Comparison of ENCODE assay signal across 8 cellular contexts in genomic region chr7:130668258-130669050, GRCh38. TPM values are rescaled to one million over a fixed set of nuclear protein-coding genes. Genes with fewer than 3 reads are reported as not detected.
A peak's percentile ranks its signal among the peaks of the same experiment; 100 is the strongest.
DNase-seq lines count a peak whose midpoint lies in the region; ATAC-seq and TF ChIP-seq lines count a peak whose summit lies in the region.

COPG2 (minus strand) TSS chr7:130668748; CDS start chr7:130668668, 80 bp downstream.

- DNase-seq in DMS153 (lab: John Stamatoyannopoulos, UW) (peak; percentile 70), OCI-M1 (lab: John Stamatoyannopoulos, UW) (peak; percentile 88), activated T-cell treated with anti-CD3 and anti-CD28 coated beads for 48 hours (ENCODE audit: low read depth) (peak; percentile 83), epithelial cell of proximal tubule (ENCODE audit: low read depth) (no peak)
- DNase-seq in stimulated activated CD8-positive, alpha-beta memory T cell treated with anti-CD3 and anti-CD28 coated beads, Interleukin-4, amount 100 ng/mL, for 4 hours (ENCODE audit: low read depth in 2 of 2, low spot score in 1 of 2): peak; percentile 33 to 48

- H3K4me3 ChIP-seq in HUES6 (ENCODE audit: low read depth, low read length) (peak within 1 kb of the TSS; percentile 100), epithelial cell of proximal tubule (ENCODE audit: low read depth, low read length) (peak within 1 kb of the TSS; percentile 78), mucosa of rectum (ENCODE audit: low read length in 2 of 2) (peak within 1 kb of the TSS; percentile 70 to 81)

- H3K27me3 ChIP-seq in HUES6 (ENCODE audit: control insufficient read depth, insufficient read depth, low read length) (0 out of 2 replicates have a peak, but pooled peaks cover 8% of the 10 kb centered on the region), mucosa of rectum (ENCODE audit: control insufficient read depth in 2 of 2, insufficient read depth in 2 of 2, low read length in 2 of 2) (no peaks in the 10 kb centered on the region)

- peak within 1 kb of the TSS; percentile 82 for H3K9ac ChIP-seq in HUES6 (ENCODE audit: low read length)
- H3K9ac ChIP-seq in mucosa of rectum (ENCODE audit: low read depth in 1 of 2, low read length in 2 of 2): peak within 1 kb of the TSS; percentile 74 to 76

- H3K4me1 ChIP-seq in HUES6 (ENCODE audit: control insufficient read depth, insufficient read depth, low read length) (peaks cover 5% of the 10 kb centered on the region; the same call in 1 of the 2 replicates), mucosa of rectum (ENCODE audit: control insufficient read depth in 2 of 2, insufficient read depth in 2 of 2, low read length in 2 of 2) (peaks cover 0 to 3% of the 10 kb centered on the region in 2 donors)

- H3K36me3 ChIP-seq in HUES6 (ENCODE audit: control insufficient read depth, insufficient read depth, low read length) (peaks cover 20% of the 10 kb centered on the region), mucosa of rectum (ENCODE audit: control insufficient read depth in 2 of 2, insufficient read depth in 2 of 2, low read length in 2 of 2) (peaks cover 0 to 2% of the 10 kb centered on the region in 2 donors)

- no peak for TF ChIP-seq CTCF in epithelial cell of proximal tubule (conservative IDR thresholded peaks at IDR 0.05; ENCODE audit: low read depth, low read length)

- no peak within 1 kb of the TSS for H3K27ac ChIP-seq in HUES6 (ENCODE audit: low read depth, low read length)
- peak within 1 kb of the TSS; percentile 68 to 81 for H3K27ac ChIP-seq in mucosa of rectum (ENCODE audit: low read depth in 2 of 2, low read length in 2 of 2)

- peak; percentile 93 for ATAC-seq in GM21515 (IDR thresholded peaks at IDR 0.05; ENCODE audit: unreplicated experiment)

- no peaks in the 10 kb centered on the region for H3K9me3 ChIP-seq in HUES6 (ENCODE audit: control insufficient read depth, insufficient read depth, low read depth, low read length)
- no peaks in the 10 kb centered on the region for H3K9me3 ChIP-seq in mucosa of rectum (ENCODE audit: control insufficient read depth in 2 of 2, low read length in 2 of 2)

RNA-seq across cellular contexts. Expression of gene COPG2, which starts in this region (rescaled TPM):
- total RNA-seq in epithelial cell of proximal tubule: 18.5 and 27.8 TPM in 2 replicates
